Comparison of ENCODE assay signal across 8 cellular contexts in genomic region chrX:31658360-31658759, GRCh38.
DNase-seq lines count a peak whose midpoint lies in the region; ATAC-seq and TF ChIP-seq lines count a peak whose summit lies in the region.

No MANE protein-coding gene starts in this region.

- no peaks in the 10 kb centered on the region for H3K4me1 ChIP-seq in upper lobe of left lung

- peak; percentile 47 for ATAC-seq in HG02759 (IDR thresholded peaks at IDR 0.05; ENCODE audit: unreplicated experiment)
- no peak for ATAC-seq in upper lobe of left lung (ENCODE audit: low FRiP score in 2 of 2)
- ATAC-seq in activated CD8-positive, alpha-beta T cell treated with anti-CD3 and anti-CD28 coated beads, Interleukin-2, amount 10 ng/mL, durations not matched to agents 7 days and 5 days, result no peak
- ATAC-seq in stimulated activated naive CD8-positive, alpha-beta T cell treated with anti-CD3 and anti-CD28 coated beads, Interleukin-15, amount 100 ng/mL, for 72 hours, result no peak
- ATAC-seq in GM21515 (IDR thresholded peaks at IDR 0.05; ENCODE audit: unreplicated experiment), result no peak

- TF ChIP-seq CTCF in RWPE1 (conservative IDR thresholded peaks at IDR 0.05; ENCODE audit: low read depth) (peak; percentile 52), foreskin fibroblast (IDR thresholded peaks at IDR 0.05; ENCODE audit: low read depth, low read length) (peak; percentile 21), upper lobe of left lung (IDR thresholded peaks at IDR 0.05) (peak in 4 of 6 experiments; percentile 26 to 46 (median 32))

- no peak overlapping the region for H3K27ac Mint-ChIP-seq in activated CD8-positive, alpha-beta T cell treated with anti-CD3 and anti-CD28 coated beads, Interleukin-2, amount 10 ng/mL, durations not matched to agents 7 days and 5 days
- no peak overlapping the region for H3K27ac Mint-ChIP-seq in stimulated activated naive CD8-positive, alpha-beta T cell treated with anti-CD3 and anti-CD28 coated beads, Interleukin-15, amount 100 ng/mL, for 72 hours

- no peaks in the 10 kb centered on the region for H3K9me3 ChIP-seq in upper lobe of left lung

- H3K27me3 Mint-ChIP-seq in activated CD8-positive, alpha-beta T cell treated with anti-CD3 and anti-CD28 coated beads, Interleukin-2, amount 10 ng/mL, durations not matched to agents 7 days and 5 days (ENCODE audit: low read depth), result no peaks in the 10 kb centered on the region
- no peaks in the 10 kb centered on the region for H3K27me3 Mint-ChIP-seq in stimulated activated naive CD8-positive, alpha-beta T cell treated with anti-CD3 and anti-CD28 coated beads, Interleukin-15, amount 100 ng/mL, for 72 hours

- DNase-seq in COLO829 (ENCODE audit: low spot score), result peak; percentile 2
- DNase-seq in RWPE1 (ENCODE audit: low spot score), result peak; percentile 1
- peak in 1 of 2 donors; percentile 20 for DNase-seq in foreskin fibroblast
- no peak for DNase-seq in upper lobe of left lung
- no peak for DNase-seq in activated CD8-positive, alpha-beta T cell treated with anti-CD3 and anti-CD28 coated beads, Interleukin-2, amount 10 ng/mL, durations not matched to agents 7 days and 5 days
- no peak for DNase-seq in stimulated activated naive CD8-positive, alpha-beta T cell treated with anti-CD3 and anti-CD28 coated beads, Interleukin-15, amount 100 ng/mL, for 72 hours

- CTCF ChIA-PET in RWPE1 (lab: Yijun Ruan, JAX), result interaction anchor here (0.5 to 1.5 kb wide), 3 partner anchors 318 to 1395 kb away, joined by 3 to 4 read pairs (median 3); no protein-coding TSS in a partner anchor
- CTCF ChIA-PET in activated CD8-positive, alpha-beta T cell treated with anti-CD3 and anti-CD28 coated beads, Interleukin-2, amount 10 ng/mL, durations not matched to agents 7 days and 5 days (lab: Charles Lee), result interaction anchor here (1.2 to 3.0 kb wide), 2 partner anchors 620 to 622 kb away, joined by 3 to 12 read pairs; no protein-coding TSS in a partner anchor

- WGBS in upper lobe of left lung, 2 donors, result 3 to 7% methylated on average over 4 of the region's 4 CpGs

- no peaks in the 10 kb centered on the region for H3K27me3 ChIP-seq in upper lobe of left lung

- H3K4me3 ChIP-seq in foreskin fibroblast (ENCODE audit: low read depth in 1 of 2, low read length in 2 of 2) (no peak overlapping the region), upper lobe of left lung (no peak overlapping the region)

- no peaks in the 10 kb centered on the region for H3K9me3 Mint-ChIP-seq in activated CD8-positive, alpha-beta T cell treated with anti-CD3 and anti-CD28 coated beads, Interleukin-2, amount 10 ng/mL, durations not matched to agents 7 days and 5 days (ENCODE audit: insufficient read depth)
- no peaks in the 10 kb centered on the region for H3K9me3 Mint-ChIP-seq in stimulated activated naive CD8-positive, alpha-beta T cell treated with anti-CD3 and anti-CD28 coated beads, Interleukin-15, amount 100 ng/mL, for 72 hours

- no peak for TF ChIP-seq EP300 in upper lobe of left lung (IDR thresholded peaks at IDR 0.05)

- H3K4me3 Mint-ChIP-seq in activated CD8-positive, alpha-beta T cell treated with anti-CD3 and anti-CD28 coated beads, Interleukin-2, amount 10 ng/mL, durations not matched to agents 7 days and 5 days, result no peak overlapping the region
- no peak overlapping the region for H3K4me3 Mint-ChIP-seq in stimulated activated naive CD8-positive, alpha-beta T cell treated with anti-CD3 and anti-CD28 coated beads, Interleukin-15, amount 100 ng/mL, for 72 hours

- H3K36me3 ChIP-seq in upper lobe of left lung, result no peaks in the 10 kb centered on the region

- no peak for TF ChIP-seq POLR2A in upper lobe of left lung (IDR thresholded peaks at IDR 0.05)

- H3K36me3 Mint-ChIP-seq in activated CD8-positive, alpha-beta T cell treated with anti-CD3 and anti-CD28 coated beads, Interleukin-2, amount 10 ng/mL, durations not matched to agents 7 days and 5 days (ENCODE audit: low read depth), result no peaks in the 10 kb centered on the region

- no peaks in the 10 kb centered on the region for H3K4me1 Mint-ChIP-seq in activated CD8-positive, alpha-beta T cell treated with anti-CD3 and anti-CD28 coated beads, Interleukin-2, amount 10 ng/mL, durations not matched to agents 7 days and 5 days (ENCODE audit: low read depth)
- no peaks in the 10 kb centered on the region for H3K4me1 Mint-ChIP-seq in stimulated activated naive CD8-positive, alpha-beta T cell treated with anti-CD3 and anti-CD28 coated beads, Interleukin-15, amount 100 ng/mL, for 72 hours

- POLR2A ChIA-PET in RWPE1 (lab: Yijun Ruan, JAX; ENCODE audit: low non-redundant PET), result no interaction called here
- POLR2A ChIA-PET in activated CD8-positive, alpha-beta T cell treated with anti-CD3 and anti-CD28 coated beads, Interleukin-2, amount 10 ng/mL, durations not matched to agents 7 days and 5 days (lab: Charles Lee), result no interaction called here

- H3K27ac ChIP-seq in RWPE1 (no peak overlapping the region), upper lobe of left lung (no peak overlapping the region)

Comparison
In these comparisons a context has a peak if more than half of its experiments do, and no peak if none do; other contexts are left out.
1. DNase-seq: peak in COLO829 (single experiment) and RWPE1 (single experiment); none in upper lobe of left lung (0 of 2), activated CD8-positive, alpha-beta T cell treated with anti-CD3 and anti-CD28 coated beads, Interleukin-2, amount 10 ng/mL, durations not matched to agents 7 days and 5 days (single experiment) and stimulated activated naive CD8-positive, alpha-beta T cell treated with anti-CD3 and anti-CD28 coated beads, Interleukin-15, amount 100 ng/mL, for 72 hours (0 of 2).
2. Peak in every context shown above with its lines, with median percentiles within 50 percentile points of each other: CTCF ChIP-seq.